Comparison of ENCODE assay signal across 1 cellular context in genomic region chr4:185115827-185116232, GRCh38.
A peak's percentile ranks its signal among the peaks of the same experiment; 100 is the strongest.
TF ChIP-seq lines count a peak whose summit lies in the region.

No MANE protein-coding gene starts in this region.

TF ChIP-seq in K562, 482 proteins besides CTCF, POLR2A, EP300 and RAD21 (continued from another document and continues in another):
- TF ChIP-seq ZNF318 (IDR thresholded peaks at IDR 0.05; ENCODE audit: borderline replicate concordance in 1 of 2, low read depth in 1 of 2) (peak in 1 of 2 experiments; percentile 52; a peak in 1 of 4 replicates), MED1 (CRISPR knock-in tag; IDR thresholded peaks at IDR 0.05; ENCODE audit: borderline replicate concordance) (no peak), CBFB (CRISPR knock-in tag; IDR thresholded peaks at IDR 0.05) (no peak), GATA2 (CRISPR knock-in tag; IDR thresholded peaks at IDR 0.05) (peak; percentile 89), SMAD1 (IDR thresholded peaks at IDR 0.05; ENCODE audit: low read depth, low read length, partially characterized antibody) (no peak), MCM2 (IDR thresholded peaks at IDR 0.05; ENCODE audit: low read depth) (no peak), NEUROD1 (IDR thresholded peaks at IDR 0.05; ENCODE audit: borderline replicate concordance, low read depth, low read length, partially characterized antibody) (no peak), HLTF (IDR thresholded peaks at IDR 0.05) (no peak), DPF2 (IDR thresholded peaks at IDR 0.05) (peak; percentile 86), XRCC3 (IDR thresholded peaks at IDR 0.05) (no peak), CTBP1 (IDR thresholded peaks at IDR 0.05; ENCODE audit: borderline replicate concordance) (peak; percentile 53; the same call in 1 of the 2 replicates), NUFIP1 (IDR thresholded peaks at IDR 0.05; ENCODE audit: partially characterized antibody) (no peak), PTBP1 (IDR thresholded peaks at IDR 0.05; ENCODE audit: low read depth, low read length) (no peak), ZNF592 (IDR thresholded peaks at IDR 0.05) (peak; percentile 68), PHF8 (IDR thresholded peaks at IDR 0.05; ENCODE audit: borderline replicate concordance, low read length) (0 out of 2 replicates have a peak, but pooled peaks have one; percentile 11), ZNF3 (CRISPR knock-in tag; IDR thresholded peaks at IDR 0.05) (no peak), RNF2 (IDR thresholded peaks at IDR 0.05) (peak; percentile 56; the same call in 1 of the 2 replicates), POLR2AphosphoS5 (IDR thresholded peaks at IDR 0.05; ENCODE audit: control insufficient read depth, insufficient read depth, low read depth, low read length) (peak; percentile 59; the same call in 1 of the 2 replicates), POLR2G (IDR thresholded peaks at IDR 0.05; ENCODE audit: low read depth, low read length) (peak; percentile 51), MXI1 (IDR thresholded peaks at IDR 0.05; ENCODE audit: low read depth, low read length) (peak; percentile 71; the same call in 1 of the 2 replicates), HDAC1 (IDR thresholded peaks at IDR 0.05) (peak in 1 of 2 experiments; percentile 52; a peak in 1 of 4 replicates), SPI1 (IDR thresholded peaks at IDR 0.05; ENCODE audit: borderline replicate concordance, low read depth, low read length) (no peak), GTF2E2 (tag; IDR thresholded peaks at IDR 0.05) (no peak), ZFPM2 (CRISPR knock-in tag; IDR thresholded peaks at IDR 0.05) (no peak), FOXP1 (CRISPR knock-in tag; IDR thresholded peaks at IDR 0.05) (no peak), TAF9B (IDR thresholded peaks at IDR 0.05; ENCODE audit: partially characterized antibody) (peak; percentile 63), TBP (optimal IDR thresholded peaks at IDR 0.05; ENCODE audit: low read depth, low read length) (peak; percentile 70), TEAD4 (IDR thresholded peaks at IDR 0.05; ENCODE audit: low read length) (peak; percentile 74), TEAD4 (CRISPR knock-in tag; IDR thresholded peaks at IDR 0.05; ENCODE audit: borderline replicate concordance) (no peak), VEZF1 (CRISPR knock-in tag; IDR thresholded peaks at IDR 0.05) (peak; percentile 22; the same call in 1 of the 2 replicates), REST (CRISPR knock-in tag; IDR thresholded peaks at IDR 0.05; ENCODE audit: low read depth) (no peak), CREM (IDR thresholded peaks at IDR 0.05; ENCODE audit: low read depth) (peak; percentile 60; the same call in 1 of the 2 replicates), POLR2B (IDR thresholded peaks at IDR 0.05; ENCODE audit: low read depth, partially characterized antibody) (peak; percentile 41), SMAD3 (CRISPR knock-in tag; conservative IDR thresholded peaks at IDR 0.05) (no peak), MAZ (CRISPR knock-in tag; conservative IDR thresholded peaks at IDR 0.05 in 1 of 2, IDR thresholded peaks at IDR 0.05 in 1 of 2) (no peak), GATAD2B (IDR thresholded peaks at IDR 0.05; ENCODE audit: borderline replicate concordance) (no peak)
- TF ChIP-seq, protein P1, sequence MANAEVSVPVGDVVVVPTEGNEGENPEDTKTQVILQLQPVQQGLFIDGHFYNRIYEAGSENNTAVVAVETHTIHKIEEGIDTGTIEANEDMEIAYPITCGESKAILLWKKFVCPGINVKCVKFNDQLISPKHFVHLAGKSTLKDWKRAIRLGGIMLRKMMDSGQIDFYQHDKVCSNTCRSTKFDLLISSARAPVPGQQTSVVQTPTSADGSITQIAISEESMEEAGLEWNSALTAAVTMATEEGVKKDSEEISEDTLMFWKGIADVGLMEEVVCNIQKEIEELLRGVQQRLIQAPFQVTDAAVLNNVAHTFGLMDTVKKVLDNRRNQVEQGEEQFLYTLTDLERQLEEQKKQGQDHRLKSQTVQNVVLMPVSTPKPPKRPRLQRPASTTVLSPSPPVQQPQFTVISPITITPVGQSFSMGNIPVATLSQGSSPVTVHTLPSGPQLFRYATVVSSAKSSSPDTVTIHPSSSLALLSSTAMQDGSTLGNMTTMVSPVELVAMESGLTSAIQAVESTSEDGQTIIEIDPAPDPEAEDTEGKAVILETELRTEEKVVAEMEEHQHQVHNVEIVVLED (CRISPR knock-in tag; IDR thresholded peaks at IDR 0.05) = no peak
- TF ChIP-seq, protein P2, sequence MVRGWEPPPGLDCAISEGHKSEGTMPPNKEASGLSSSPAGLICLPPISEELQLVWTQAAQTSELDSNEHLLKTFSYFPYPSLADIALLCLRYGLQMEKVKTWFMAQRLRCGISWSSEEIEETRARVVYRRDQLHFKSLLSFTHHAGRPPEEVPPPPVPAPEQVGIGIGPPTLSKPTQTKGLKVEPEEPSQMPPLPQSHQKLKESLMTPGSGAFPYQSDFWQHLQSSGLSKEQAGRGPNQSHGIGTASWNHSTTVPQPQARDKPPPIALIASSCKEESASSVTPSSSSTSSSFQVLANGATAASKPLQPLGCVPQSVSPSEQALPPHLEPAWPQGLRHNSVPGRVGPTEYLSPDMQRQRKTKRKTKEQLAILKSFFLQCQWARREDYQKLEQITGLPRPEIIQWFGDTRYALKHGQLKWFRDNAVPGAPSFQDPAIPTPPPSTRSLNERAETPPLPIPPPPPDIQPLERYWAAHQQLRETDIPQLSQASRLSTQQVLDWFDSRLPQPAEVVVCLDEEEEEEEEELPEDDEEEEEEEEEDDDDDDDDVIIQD (CRISPR knock-in tag; IDR thresholded peaks at IDR 0.05) = no peak
- TF ChIP-seq, protein P3, sequence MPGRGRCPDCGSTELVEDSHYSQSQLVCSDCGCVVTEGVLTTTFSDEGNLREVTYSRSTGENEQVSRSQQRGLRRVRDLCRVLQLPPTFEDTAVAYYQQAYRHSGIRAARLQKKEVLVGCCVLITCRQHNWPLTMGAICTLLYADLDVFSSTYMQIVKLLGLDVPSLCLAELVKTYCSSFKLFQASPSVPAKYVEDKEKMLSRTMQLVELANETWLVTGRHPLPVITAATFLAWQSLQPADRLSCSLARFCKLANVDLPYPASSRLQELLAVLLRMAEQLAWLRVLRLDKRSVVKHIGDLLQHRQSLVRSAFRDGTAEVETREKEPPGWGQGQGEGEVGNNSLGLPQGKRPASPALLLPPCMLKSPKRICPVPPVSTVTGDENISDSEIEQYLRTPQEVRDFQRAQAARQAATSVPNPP (IDR thresholded peaks at IDR 0.05; ENCODE audit: borderline replicate concordance, insufficient read depth, insufficient read length) = no peak
